ENCODE assay signal across 18 cellular contexts in genomic region chr18:67010916-67011315, GRCh38.
DNase-seq lines count a peak whose midpoint lies in the region; FAIRE-seq and TF ChIP-seq lines count a peak whose summit lies in the region.
"Had no signal": no experiment of that assay in that cellular context is flagged by ENCODE, and none has a peak within 500 bp of the region (broad histone marks: within the 10 kb centered on the region; RNA-seq: fewer than 3 reads in every experiment).

No MANE protein-coding gene starts in this region.

- H3K4me1 ChIP-seq in mammary epithelial cell (ENCODE audit: insufficient read depth, low read length), result no peaks in the 10 kb centered on the region
- H3K4me1 ChIP-seq in kidney (ENCODE audit: control insufficient read depth in 1 of 2, insufficient read depth in 1 of 2, low read depth in 1 of 2, low read length in 2 of 2), result no peaks in the 10 kb centered on the region
- H3K4me1 ChIP-seq: Peyer's patch had no signal

- peak overlapping the region; percentile 59 for H3K27ac Mint-ChIP-seq in Calu3 (ENCODE audit: unreplicated experiment)
- H3K27ac Mint-ChIP-seq: activated CD8-positive, alpha-beta T cell treated with anti-CD3 and anti-CD28 coated beads for 36 hours; immature natural killer cell; memory B cell; nephron had no signal

- DNase-seq in Calu3, result no peak
- peak; percentile 40 for DNase-seq in LHCN-M2 (ENCODE audit: low read depth)
- peak; percentile 45 for DNase-seq in mammary epithelial cell
- no peak for DNase-seq in kidney
- no peak for DNase-seq in KG1 (lab: John Stamatoyannopoulos, UW)
- DNase-seq in NCI-H82 (lab: John Stamatoyannopoulos, UW), result no peak
- no peak for DNase-seq in stimulated activated CD4-positive, alpha-beta T cell treated with anti-CD3 and anti-CD28 coated beads, Interleukin-4, amount 100 ng/mL, for 4 hours
- no peak for DNase-seq in activated naive CD4-positive, alpha-beta T cell (lab: John Stamatoyannopoulos, UW)
- DNase-seq: activated CD8-positive, alpha-beta T cell treated with anti-CD3 and anti-CD28 coated beads for 36 hours; activated T-cell treated with anti-CD3 and anti-CD28 coated beads, Interleukin-2, amount 50 U/mL, for 48 hours; immature natural killer cell; NCI-H2029; NCI-H510A treated with DMSO at 0.1 percent for 48 hours; Peyer's patch had no signal

- intact Hi-C loops in Calu3 (cut with micrococcal nuclease; ENCODE audit: unreplicated experiment), result no loop called here
- intact Hi-C loops in mammary epithelial cell (cut with micrococcal nuclease), result no loop called here
- intact Hi-C loops in kidney (cut with DNase I), result no loop called here

- H3K9me3 Mint-ChIP-seq in Calu3 (ENCODE audit: low read depth, unreplicated experiment), result peaks cover 1% of the 10 kb centered on the region
- H3K9me3 Mint-ChIP-seq: activated CD8-positive, alpha-beta T cell treated with anti-CD3 and anti-CD28 coated beads for 36 hours; central memory CD8-positive, alpha-beta T cell; memory B cell; nephron had no signal

- peaks cover 7% of the 10 kb centered on the region for H3K4me1 Mint-ChIP-seq in Calu3 (ENCODE audit: low read depth, unreplicated experiment)
- H3K4me1 Mint-ChIP-seq: central memory CD8-positive, alpha-beta T cell; immature natural killer cell; memory B cell; nephron had no signal

- no peaks in the 10 kb centered on the region for H3K9me3 ChIP-seq in mammary epithelial cell (replicated peaks; ENCODE audit: insufficient read depth, low read length)
- H3K9me3 ChIP-seq in kidney (ENCODE audit: control insufficient read depth in 1 of 2, low read length in 2 of 2), result no peaks in the 10 kb centered on the region
- H3K9me3 ChIP-seq: Peyer's patch had no signal

- H3K4me3 Mint-ChIP-seq in Calu3 (ENCODE audit: low read depth, unreplicated experiment), result no peak overlapping the region
- H3K4me3 Mint-ChIP-seq: activated CD8-positive, alpha-beta T cell treated with anti-CD3 and anti-CD28 coated beads for 36 hours; central memory CD8-positive, alpha-beta T cell; immature natural killer cell; memory B cell; nephron had no signal

- H3K36me3 ChIP-seq in mammary epithelial cell (ENCODE audit: insufficient read depth, low read length), result no peaks in the 10 kb centered on the region
- no peaks in the 10 kb centered on the region for H3K36me3 ChIP-seq in kidney (ENCODE audit: control insufficient read depth in 1 of 2, insufficient read depth in 2 of 2, low read length in 2 of 2)
- H3K36me3 ChIP-seq: Peyer's patch had no signal

- TF ChIP-seq CTCF in Calu3 (IDR thresholded peaks at IDR 0.05; ENCODE audit: unreplicated experiment) (no peak), mammary epithelial cell (conservative IDR thresholded peaks at IDR 0.05 in 1 of 2, IDR thresholded peaks at IDR 0.05 in 1 of 2; ENCODE audit: extremely low read depth in 1 of 2, insufficient read depth in 1 of 2, low read depth in 1 of 2, low read length in 2 of 2) (no peak), kidney (IDR thresholded peaks at IDR 0.05; ENCODE audit: borderline replicate concordance, extremely low read depth, insufficient read depth) (no peak)

- H3K79me2 ChIP-seq in mammary epithelial cell (ENCODE audit: insufficient read depth, low read length), result no peaks in the 10 kb centered on the region

- no peak overlapping the region for H3K4me2 ChIP-seq in mammary epithelial cell (ENCODE audit: insufficient read depth, low read depth, low read length)

- dilution Hi-C loops in mammary epithelial cell (cut with HindIII; ENCODE audit: low sequenced_read_pairs), result no loop called here

- H4K20me1 ChIP-seq in mammary epithelial cell (ENCODE audit: insufficient read depth, low read length), result no peaks in the 10 kb centered on the region

- no peak overlapping the region for H2AFZ ChIP-seq in mammary epithelial cell (ENCODE audit: low read depth, low read length)

- H3K9ac ChIP-seq in mammary epithelial cell (ENCODE audit: insufficient read depth, low read length), result no peak overlapping the region
- no peak overlapping the region for H3K9ac ChIP-seq in kidney (ENCODE audit: low read length in 2 of 2)

- H3K27me3 ChIP-seq in mammary epithelial cell (ENCODE audit: insufficient read depth, low read length), result no peaks in the 10 kb centered on the region
- H3K27me3 ChIP-seq: Peyer's patch had no signal

- no peaks in the 10 kb centered on the region for H3K27me3 Mint-ChIP-seq in Calu3 (ENCODE audit: unreplicated experiment)
- H3K27me3 Mint-ChIP-seq: activated CD8-positive, alpha-beta T cell treated with anti-CD3 and anti-CD28 coated beads for 36 hours; central memory CD8-positive, alpha-beta T cell; memory B cell had no signal

- H3K4me3 ChIP-seq in mammary epithelial cell (replicated peaks in 1 of 3; ENCODE audit: insufficient read depth in 1 of 3, low read depth in 2 of 3, low read length in 3 of 3) (no peak overlapping the region), kidney (ENCODE audit: low read length in 2 of 2) (no peak overlapping the region)
- H3K4me3 ChIP-seq: Peyer's patch had no signal

- H3K27ac ChIP-seq in mammary epithelial cell (ENCODE audit: insufficient read depth, low read depth, low read length), result no peak overlapping the region
- H3K27ac ChIP-seq in kidney (ENCODE audit: low read depth in 2 of 2, low read length in 2 of 2), result no peak overlapping the region
- H3K27ac ChIP-seq: Peyer's patch had no signal

- H3K36me3 Mint-ChIP-seq in Calu3 (ENCODE audit: insufficient read depth, unreplicated experiment), result no peaks in the 10 kb centered on the region
- H3K36me3 Mint-ChIP-seq: immature natural killer cell, memory B cell had no signal

- in situ Hi-C loops in mammary epithelial cell (cut with MboI; ENCODE audit: low sequenced_read_pairs in 2 of 2), result no loop called here

- CTCF ChIA-PET in Calu3 (lab: Charles Lee) (interaction anchor here (0.6 kb wide), 1 partner anchor 17 kb away, joined by 3 read pairs; no protein-coding TSS in a partner anchor), mammary epithelial cell (lab: Charles Lee; ENCODE audit: low non-redundant PET) (no interaction called here)

- peak; percentile 33 for FAIRE-seq in kidney (lab: Jason Lieb, UNC)
- FAIRE-seq: H1 had no signal

- BruUV-seq in Calu3 (replicated peaks; lab: Mats Ljungman, UMichigan) (no TSS peak), mammary epithelial cell (replicated peaks; lab: Mats Ljungman, UMichigan) (no TSS peak)

Comparison
In these comparisons a context has a peak if more than half of its experiments do, and no peak if none do; other contexts are left out.
1. DNase-seq: peak in LHCN-M2 (single experiment) and mammary epithelial cell (single experiment); none in Calu3 (single experiment), kidney (single experiment), KG1 (single experiment), NCI-H82 (single experiment), stimulated activated CD4-positive, alpha-beta T cell treated with anti-CD3 and anti-CD28 coated beads, Interleukin-4, amount 100 ng/mL, for 4 hours (0 of 2) and activated naive CD4-positive, alpha-beta T cell (0 of 4).